In genomic region chr4:128572778-128573241, GRCh38 we compare ENCODE assay signal across 12 cellular contexts.
DNase-seq lines count a peak whose midpoint lies in the region; FAIRE-seq and TF ChIP-seq lines count a peak whose summit lies in the region.
"Had no signal": no experiment of that assay in that cellular context is flagged by ENCODE, and none has a peak within 500 bp of the region (broad histone marks: within the 10 kb centered on the region; RNA-seq: fewer than 3 reads in every experiment).

No MANE protein-coding gene starts in this region.

- no peaks in the 10 kb centered on the region for H3K27me3 Mint-ChIP-seq in endothelial cell (ENCODE audit: unreplicated experiment)

- CTCF ChIA-PET in endothelial cell of umbilical vein (lab: Charles Lee) = interaction anchor here (0.8 to 5.1 kb wide), 7 partner anchors 9 to 237 kb away, joined by 3 to 47 read pairs (median 9); partner anchors contain the start of gene JADE1

- no peaks in the 10 kb centered on the region for H4K20me1 ChIP-seq in endothelial cell of umbilical vein (replicated peaks; ENCODE audit: control insufficient read depth, extremely low read depth, insufficient read depth, low read length)

- dilution Hi-C loops in endothelial cell of umbilical vein (cut with MboI; ENCODE audit: extremely low pct_ligation_motif_present, low sequenced_read_pairs) = no loop called here

- POLR2A ChIA-PET in endothelial cell of umbilical vein (lab: Charles Lee) = interaction anchor here (0.6 kb wide), 1 partner anchor 14 kb away, joined by 3 read pairs; no protein-coding TSS in a partner anchor

- no peak overlapping the region for H3K27ac Mint-ChIP-seq in endothelial cell (ENCODE audit: unreplicated experiment)
- H3K27ac Mint-ChIP-seq: activated naive CD4-positive, alpha-beta T cell treated with anti-CD3 and anti-CD28 coated beads, Interleukin-2, amount 50 U/mL, for 24 hours had no signal

- peak overlapping the region; percentile 66 for H2AFZ ChIP-seq in ACC112 (ENCODE audit: low read length, unreplicated experiment)
- peak overlapping the region; percentile 41 for H2AFZ ChIP-seq in endothelial cell of umbilical vein (ENCODE audit: low read depth, low read length)
- H2AFZ ChIP-seq in parathyroid adenoma = no peak overlapping the region

- H3K27me3 ChIP-seq in ACC112 (ENCODE audit: insufficient read depth, low read length) (no peaks in the 10 kb centered on the region), endothelial cell of umbilical vein (ENCODE audit: control insufficient read depth in 2 of 2, insufficient read depth in 2 of 2, low read length in 2 of 2) (no peaks in the 10 kb centered on the region), parathyroid adenoma (ENCODE audit: control insufficient read depth, insufficient read depth, low read length) (no peaks in the 10 kb centered on the region)
- H3K27me3 ChIP-seq: BE2C had no signal

- peaks cover 6% of the 10 kb centered on the region for H3K4me1 Mint-ChIP-seq in endothelial cell (ENCODE audit: unreplicated experiment)
- H3K4me1 Mint-ChIP-seq: activated naive CD4-positive, alpha-beta T cell treated with anti-CD3 and anti-CD28 coated beads, Interleukin-2, amount 50 U/mL, for 24 hours had no signal

- H3K4me3 ChIP-seq in ACC112 (ENCODE audit: low read depth, low read length) = no peak overlapping the region; the same call in 1 of the 2 replicates
- no peak overlapping the region for H3K4me3 ChIP-seq in endothelial cell of umbilical vein (replicated peaks in 1 of 3; ENCODE audit: insufficient read depth in 1 of 3, low read depth in 1 of 3, low read length in 3 of 3)
- H3K4me3 ChIP-seq in parathyroid adenoma (ENCODE audit: low read depth, low read length) = no peak overlapping the region

- H3K9me3 Mint-ChIP-seq in endothelial cell (ENCODE audit: unreplicated experiment) = no peaks in the 10 kb centered on the region
- H3K9me3 Mint-ChIP-seq: activated naive CD4-positive, alpha-beta T cell treated with anti-CD3 and anti-CD28 coated beads, Interleukin-2, amount 50 U/mL, for 24 hours had no signal

- intact Hi-C loops in endothelial cell of umbilical vein (cut with micrococcal nuclease) = loop anchor here (1.0 to 5.0 kb wide), 6 partner anchors 28 to 381 kb away; partner anchors contain the start of gene PGRMC2

- H3K9ac ChIP-seq in endothelial cell of umbilical vein (replicated peaks; ENCODE audit: extremely low read depth, insufficient read depth, low read length) (no peak overlapping the region), parathyroid adenoma (no peak overlapping the region)

- H3K4me2 ChIP-seq in endothelial cell of umbilical vein (ENCODE audit: insufficient read depth, low read length) = peak overlapping the region; percentile 9
- no peak overlapping the region for H3K4me2 ChIP-seq in parathyroid adenoma (ENCODE audit: low read length)

- no TSS peak for BruUV-seq in endothelial cell of umbilical vein (replicated peaks; lab: Mats Ljungman, UMichigan)

- TF ChIP-seq CTCF in endothelial cell of umbilical vein (IDR thresholded peaks at IDR 0.05; ENCODE audit: extremely low read depth in 1 of 2, insufficient read depth in 1 of 2, low read depth in 1 of 2, low read length in 2 of 2) = no peak
- TF ChIP-seq CTCF in parathyroid adenoma (IDR thresholded peaks at IDR 0.05) = no peak
- no peak for TF ChIP-seq CTCF in endothelial cell (IDR thresholded peaks at IDR 0.05; ENCODE audit: unreplicated experiment)

- no peaks in the 10 kb centered on the region for H3K36me3 Mint-ChIP-seq in endothelial cell (ENCODE audit: low read depth, unreplicated experiment)
- H3K36me3 Mint-ChIP-seq: activated naive CD4-positive, alpha-beta T cell treated with anti-CD3 and anti-CD28 coated beads, Interleukin-2, amount 50 U/mL, for 24 hours had no signal

- H3K27ac ChIP-seq in ACC112 (ENCODE audit: low read depth, low read length) = peak overlapping the region; percentile 77
- H3K27ac ChIP-seq in endothelial cell of umbilical vein (ENCODE audit: insufficient read depth, low read depth, low read length) = peak overlapping the region; percentile 80
- peak overlapping the region; percentile 42 for H3K27ac ChIP-seq in parathyroid adenoma

- no peak for FAIRE-seq in endothelial cell of umbilical vein (lab: Jason Lieb, UNC)

- TF ChIP-seq POLR2A in endothelial cell of umbilical vein (IDR thresholded peaks at IDR 0.05; ENCODE audit: low read depth, low read length) = no peak

- H3K9me3 ChIP-seq in endothelial cell of umbilical vein (replicated peaks; ENCODE audit: control insufficient read depth, insufficient read depth, low read length) (no peaks in the 10 kb centered on the region), parathyroid adenoma (ENCODE audit: control insufficient read depth, low read length) (no peaks in the 10 kb centered on the region)
- H3K9me3 ChIP-seq: BE2C had no signal

- H3K79me2 ChIP-seq in ACC112 (ENCODE audit: control insufficient read depth, insufficient read depth, low read length, unreplicated experiment) = no peaks in the 10 kb centered on the region
- H3K79me2 ChIP-seq in endothelial cell of umbilical vein (ENCODE audit: control insufficient read depth, insufficient read depth, low read length) = no peaks in the 10 kb centered on the region
- H3K79me2 ChIP-seq in parathyroid adenoma = no peaks in the 10 kb centered on the region

- no peaks in the 10 kb centered on the region for H3K9me1 ChIP-seq in endothelial cell of umbilical vein (replicated peaks; ENCODE audit: control insufficient read depth, extremely low read depth, insufficient read depth, low read length)

- no peak overlapping the region for H3K4me3 Mint-ChIP-seq in endothelial cell (ENCODE audit: unreplicated experiment)
- H3K4me3 Mint-ChIP-seq: activated naive CD4-positive, alpha-beta T cell treated with anti-CD3 and anti-CD28 coated beads, Interleukin-2, amount 50 U/mL, for 24 hours had no signal

- H3K4me1 ChIP-seq in ACC112 (ENCODE audit: control insufficient read depth, insufficient read depth, low read length, unreplicated experiment) = peaks cover 60% of the 10 kb centered on the region
- peaks cover 38% of the 10 kb centered on the region for H3K4me1 ChIP-seq in endothelial cell of umbilical vein (ENCODE audit: control insufficient read depth, extremely low read depth, insufficient read depth, low read length)
- no peaks in the 10 kb centered on the region for H3K4me1 ChIP-seq in parathyroid adenoma
- H3K4me1 ChIP-seq: BE2C had no signal

- H3K36me3 ChIP-seq in ACC112 (ENCODE audit: insufficient read depth, low read length) (no peaks in the 10 kb centered on the region), endothelial cell of umbilical vein (ENCODE audit: control insufficient read depth in 2 of 2, extremely low read depth in 1 of 2, insufficient read depth in 2 of 2, low read length in 2 of 2) (no peaks in the 10 kb centered on the region), parathyroid adenoma (ENCODE audit: control insufficient read depth, insufficient read depth, low read length) (no peaks in the 10 kb centered on the region)
- H3K36me3 ChIP-seq: BE2C had no signal

- DNase-seq in M059J (ENCODE audit: low read depth) (peak; percentile 79), endothelial cell of umbilical vein (ENCODE audit: low read depth, low spot score) (peak; percentile 80), OCI-M2 (lab: John Stamatoyannopoulos, UW; ENCODE audit: unreplicated experiment) (no peak), endothelial cell (ENCODE audit: low spot score) (no peak), SIG-M5 treated with dmso at 0.1 percent for 504 hours (lab: John Stamatoyannopoulos, UW; ENCODE audit: unreplicated experiment) (no peak)
- no peak for DNase-seq in activated CD4-positive, alpha-beta T cell treated with anti-CD3 and anti-CD28 coated beads, Interleukin-2, amount 50 U/mL, for 1 hour
- DNase-seq: BE2C; RPMI8226; stimulated activated CD4-positive, alpha-beta T cell treated with anti-CD3 and anti-CD28 coated beads, Interleukin-15, amount 100 ng/mL, for 24 hours had no signal

TF ChIP-seq in endothelial cell of umbilical vein, 7 proteins besides CTCF, POLR2A, EP300 and RAD21:
- TF ChIP-seq GATA2 (IDR thresholded peaks at IDR 0.05; ENCODE audit: insufficient read depth, insufficient read length, low read depth, low read length) (peak; percentile 75), MAX (IDR thresholded peaks at IDR 0.05; ENCODE audit: insufficient read depth, insufficient read length) (no peak)

Comparison
In these comparisons a context has a peak if more than half of its experiments do, and no peak if none do; other contexts are left out.
1. DNase-seq: peak in M059J (single experiment) and endothelial cell of umbilical vein (single experiment); none in activated CD4-positive, alpha-beta T cell treated with anti-CD3 and anti-CD28 coated beads, Interleukin-2, amount 50 U/mL, for 1 hour (single experiment), OCI-M2 (single experiment), endothelial cell (single experiment) and SIG-M5 treated with dmso at 0.1 percent for 504 hours (single experiment).
2. Peak in every context shown above with its lines, with median percentiles within 50 percentile points of each other: H3K27ac ChIP-seq.